9 cellular contexts compared by ENCODE assay signal in the genomic region with DNA sequence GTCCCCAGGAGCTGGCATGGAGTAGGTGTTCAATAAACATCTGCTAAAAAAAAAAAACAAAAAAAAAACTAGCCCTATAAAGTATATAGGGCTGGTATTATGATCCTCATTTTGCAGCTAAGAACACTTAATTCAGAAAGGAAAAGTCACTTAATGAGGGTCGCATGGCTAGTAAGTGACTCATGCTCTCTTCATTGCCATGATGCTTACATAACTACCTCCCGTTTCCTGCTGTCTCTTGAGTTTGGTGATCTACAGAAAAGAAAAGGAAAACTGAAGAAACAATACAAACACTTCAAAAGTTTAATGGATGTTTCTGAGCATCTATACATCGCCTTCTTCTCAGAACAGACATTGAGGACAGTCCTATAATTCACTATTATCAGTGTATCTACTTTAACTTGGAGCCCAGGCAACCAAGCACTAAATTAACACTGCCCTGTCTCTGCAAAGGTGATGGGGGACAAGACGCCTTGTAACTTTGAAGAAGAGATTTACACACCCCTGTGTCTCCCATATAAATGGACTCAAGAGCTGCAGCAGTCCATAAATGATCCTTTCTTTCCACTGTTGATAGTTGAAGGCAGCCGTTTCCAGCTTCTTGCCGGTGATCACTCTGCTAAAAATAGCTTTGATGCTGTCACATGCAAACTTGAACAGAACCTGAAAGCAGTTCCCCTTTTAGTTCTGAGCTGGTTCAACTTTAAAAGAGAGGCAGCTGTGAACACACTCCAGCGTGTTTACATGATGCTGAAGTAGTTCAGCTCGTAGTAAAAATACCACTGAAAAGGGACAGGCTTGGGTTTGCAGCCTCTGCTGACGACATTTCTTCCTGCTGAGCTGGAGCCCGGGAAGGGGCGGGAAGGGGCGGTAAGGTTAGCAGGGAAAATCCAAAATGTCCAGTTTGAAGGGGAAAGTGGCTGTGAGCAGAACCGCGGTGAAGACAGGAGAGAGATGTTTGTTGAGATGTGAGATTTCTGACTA.
DNase-seq lines count a peak whose midpoint lies in the region; ATAC-seq and TF ChIP-seq lines count a peak whose summit lies in the region.
"Had no signal": no experiment of that assay in that cellular context is flagged by ENCODE, and none has a peak within 500 bp of the region (broad histone marks: within the 10 kb centered on the region; RNA-seq: fewer than 3 reads in every experiment).

No MANE protein-coding gene starts in this region.

- H3K4me1 Mint-ChIP-seq in H9 (peaks cover 64 to 70% of the 10 kb centered on the region in 2 experiments), endodermal cell (peaks cover 37% of the 10 kb centered on the region), mesothelial cell of epicardium (peaks cover 42% of the 10 kb centered on the region)

- H3K18ac ChIP-seq in H9 (ENCODE audit: insufficient read length, low read depth, low read length): peak overlapping the region; percentile 15

- H3K27me3 ChIP-seq in H9 (ENCODE audit: insufficient read depth, low read length): no peaks in the 10 kb centered on the region
- H3K27me3 ChIP-seq in endodermal cell (ENCODE audit: control insufficient read depth, insufficient read depth, low read length, poor library complexity, severe bottlenecking): no peaks in the 10 kb centered on the region
- no peaks in the 10 kb centered on the region for H3K27me3 ChIP-seq in transverse colon

- H3K4me3 ChIP-seq in endodermal cell (ENCODE audit: low read length) (no peak overlapping the region), transverse colon (no peak overlapping the region)

- no peak overlapping the region for H4K91ac ChIP-seq in H9 (ENCODE audit: insufficient read length, low read depth, low read length)

- H3K27ac Mint-ChIP-seq in H9: peak overlapping the region; percentile 61 to 79 (median 78)
- H3K27ac Mint-ChIP-seq in endodermal cell: peak overlapping the region; percentile 4
- H3K27ac Mint-ChIP-seq in mesothelial cell of epicardium: peak overlapping the region; percentile 95

- intact Hi-C loops in transverse colon (cut with DNase I; ENCODE audit: low total_unique reads): loop anchor here (2.0 kb wide), 1 partner anchor 113 kb away; the partner anchor contains the start of gene FOXN3

- H2BK20ac ChIP-seq in H9 (ENCODE audit: low read depth, low read length, poor library complexity, severe bottlenecking): no peak overlapping the region

- DNase-seq in activated CD4-positive, CD25-positive, alpha-beta regulatory T cell (lab: John Stamatoyannopoulos, UW): no peak
- DNase-seq in H9: no peak
- DNase-seq in LHCN-M2 (ENCODE audit: low read depth): peak; percentile 87
- peak; percentile 64 for DNase-seq in endodermal cell
- DNase-seq in mesothelial cell of epicardium (ENCODE audit: low spot score in 2 of 2, unreplicated experiment in 2 of 2): no peak
- DNase-seq in transverse colon: peak; percentile 64

- peak; percentile 54 to 55 for ATAC-seq in activated CD4-positive, CD25-positive, alpha-beta regulatory T cell treated with anti-CD3 and anti-CD28 coated beads, Interleukin-2, amount 50 U/mL, for 24 hours
- peak; percentile 78 for ATAC-seq in SK-N-SH treated with all-trans-retinoic acid at 6 μM for 48 hours

- H4K20me1 ChIP-seq in H9 (ENCODE audit: control insufficient read depth, insufficient read depth, insufficient read length): no peaks in the 10 kb centered on the region

- H2BK15ac ChIP-seq in H9 (ENCODE audit: low read depth, low read length): no peak overlapping the region

- H2BK5ac ChIP-seq in H9 (ENCODE audit: insufficient read length, low read length): no peak overlapping the region

- peaks cover 15% of the 10 kb centered on the region; the same call in 1 of the 2 replicates for H3K79me2 ChIP-seq in H9 (ENCODE audit: insufficient read depth, low read length)

- peaks cover 3% of the 10 kb centered on the region for H3K79me1 ChIP-seq in H9 (ENCODE audit: insufficient read depth, low read depth, low read length, poor library complexity, severe bottlenecking)

- no peak overlapping the region for H4K5ac ChIP-seq in H9 (ENCODE audit: insufficient read length, low read depth, low read length)

- H3K9ac ChIP-seq in H9 (ENCODE audit: extremely low read depth, insufficient read length, low read length) (no peak overlapping the region), endodermal cell (ENCODE audit: extremely low read depth, low read length, poor library complexity, severe bottlenecking) (no peak overlapping the region)

- peaks cover 24 to 59% (median 30%) of the 10 kb centered on the region in 3 experiments; a peak in 6 of 7 replicates for H3K36me3 Mint-ChIP-seq in H9 (ENCODE audit: insufficient read depth in 1 of 3, low read depth in 3 of 3)
- peaks cover 34% of the 10 kb centered on the region for H3K36me3 Mint-ChIP-seq in endodermal cell (ENCODE audit: low read depth)
- peaks cover 19% of the 10 kb centered on the region for H3K36me3 Mint-ChIP-seq in mesothelial cell of epicardium

- H2AK5ac ChIP-seq in H9 (ENCODE audit: insufficient read length, low read length): no peak overlapping the region

- no CpG with 5 or more reads among the region's 14 CpGs for WGBS in H9 (ENCODE audit: extremely low coverage, insufficient read length, low lambda C conversion rate)
- 57 to 65% methylated on average over 10 to 14 of the region's 14 CpGs for WGBS in endodermal cell (ENCODE audit: insufficient coverage in 1 of 2, insufficient read length in 1 of 2), 2 experiments
- whole genome bisulfite sequencing in transverse colon (ENCODE audit: low coverage in 1 of 2), 2 donors: 21 to 26% methylated on average over 8 to 14 of the region's 14 CpGs

- H3T11ph ChIP-seq in H9 (ENCODE audit: low read length): no peak overlapping the region

- H3K14ac ChIP-seq in H9 (ENCODE audit: insufficient read depth, low read length): no peak overlapping the region

- H3K4me1 ChIP-seq in H9 (ENCODE audit: insufficient read depth, low read length) (peaks cover 23% of the 10 kb centered on the region), endodermal cell (ENCODE audit: control insufficient read depth, insufficient read depth, low read length) (peaks cover 3% of the 10 kb centered on the region), transverse colon (peaks cover 17 to 38% (median 28%) of the 10 kb centered on the region in 4 donors)

- H2BK12ac ChIP-seq in H9 (ENCODE audit: insufficient read length, low read depth, low read length): no peak overlapping the region

- no peaks in the 10 kb centered on the region for H3K23me2 ChIP-seq in H9 (ENCODE audit: insufficient read length, low read depth, low read length, poor library complexity, severe bottlenecking)

- H2BK120ac ChIP-seq in H9 (ENCODE audit: low read depth, low read length, poor library complexity, severe bottlenecking): peak overlapping the region; percentile 61

- H3K9me3 ChIP-seq in H9 (ENCODE audit: control insufficient read depth, low read depth, low read length) (no peaks in the 10 kb centered on the region), endodermal cell (ENCODE audit: control insufficient read depth, low read length) (no peaks in the 10 kb centered on the region), transverse colon (no peaks in the 10 kb centered on the region)

- H3K27ac ChIP-seq in H9 (ENCODE audit: insufficient read length, low read depth, low read length) (no peak overlapping the region), endodermal cell (ENCODE audit: low read depth, low read length) (peak overlapping the region; percentile 74), transverse colon (peak overlapping the region; percentile 87 to 93 (median 91))
- H3K27ac ChIP-seq: C4-2B had no signal

- TF ChIP-seq EP300 in transverse colon (IDR thresholded peaks at IDR 0.05; ENCODE audit: low read depth): peak; percentile 76

- H3K4me3 Mint-ChIP-seq in H9: peak overlapping the region in 1 of 2 experiments; percentile 23; a peak in 2 of 5 replicates
- no peak overlapping the region for H3K4me3 Mint-ChIP-seq in endodermal cell
- H3K4me3 Mint-ChIP-seq in mesothelial cell of epicardium: peak overlapping the region; percentile 53

- TF ChIP-seq CTCF in H9 (conservative IDR thresholded peaks at IDR 0.05): no peak
- TF ChIP-seq CTCF in endodermal cell (conservative IDR thresholded peaks at IDR 0.05): no peak
- no peak for TF ChIP-seq CTCF in mesothelial cell of epicardium (IDR thresholded peaks at IDR 0.05; ENCODE audit: unreplicated experiment)
- no peak for TF ChIP-seq CTCF in transverse colon (IDR thresholded peaks at IDR 0.05)

- in situ Hi-C loops in transverse colon (cut with MboI; ENCODE audit: low pct_ligation_motif_present in 1 of 4, low pct_unique_long_range_greater_than_20kb in 1 of 4, low sequenced_read_pairs in 3 of 4): loop anchor here in 1 of 4 donors (10.0 kb wide), 1 partner anchor 611 kb away; no protein-coding TSS in a partner anchor

- H2AFZ ChIP-seq in H9 (ENCODE audit: low read length): no peak overlapping the region

- peak; percentile 36 for TF ChIP-seq POLR2A in transverse colon (IDR thresholded peaks at IDR 0.05)

- H4K8ac ChIP-seq in H9 (replicated peaks; ENCODE audit: insufficient read length, low read depth, low read length): no peak overlapping the region

- H3K23ac ChIP-seq in H9 (ENCODE audit: insufficient read length, low read depth, low read length): no peak overlapping the region

- H3K56ac ChIP-seq in H9 (ENCODE audit: insufficient read length, low read depth, low read length): no peak overlapping the region

- H3K9me3 Mint-ChIP-seq in H9 (no peaks in the 10 kb centered on the region), endodermal cell (no peaks in the 10 kb centered on the region), mesothelial cell of epicardium (no peaks in the 10 kb centered on the region)

- H3K27me3 Mint-ChIP-seq in H9 (ENCODE audit: low read depth): no peaks in the 10 kb centered on the region
- H3K27me3 Mint-ChIP-seq in endodermal cell (ENCODE audit: insufficient read depth): no peaks in the 10 kb centered on the region
- H3K27me3 Mint-ChIP-seq in mesothelial cell of epicardium (ENCODE audit: low read depth): no peaks in the 10 kb centered on the region

- no peaks in the 10 kb centered on the region for H3K36me3 ChIP-seq in endodermal cell (ENCODE audit: control insufficient read depth, insufficient read depth, low read length)
- no peaks in the 10 kb centered on the region for H3K36me3 ChIP-seq in transverse colon

- H3K4ac ChIP-seq in H9 (ENCODE audit: low read depth, low read length): no peak overlapping the region

- H3K4me2 ChIP-seq in H9 (ENCODE audit: insufficient read depth, insufficient read length, low read length): peak overlapping the region; percentile 2

TF ChIP-seq in SK-N-SH treated with all-trans-retinoic acid at 6 μM for 48 hours, 23 proteins besides CTCF, POLR2A, EP300 and RAD21:
- peak; percentile 23; the same call in 1 of the 2 replicates for TF ChIP-seq ISL1 (CRISPR knock-in tag; IDR thresholded peaks at IDR 0.05)
- TF ChIP-seq TOX (CRISPR knock-in tag; IDR thresholded peaks at IDR 0.05; ENCODE audit: borderline replicate concordance): no peak

Comparison
In these comparisons a context has a peak if more than half of its experiments do, and no peak if none do; other contexts are left out.
1. DNase-seq: peak in LHCN-M2 (single experiment), endodermal cell (single experiment) and transverse colon (single experiment); none in activated CD4-positive, CD25-positive, alpha-beta regulatory T cell (0 of 4), H9 (single experiment) and mesothelial cell of epicardium (0 of 2).
2. H3K27ac Mint-ChIP-seq: peak in every context shown above with its lines; median percentile 95 in mesothelial cell of epicardium; 78 in H9; 4 in endodermal cell.